1 cellular context compared by ENCODE assay signal in the genomic region with DNA sequence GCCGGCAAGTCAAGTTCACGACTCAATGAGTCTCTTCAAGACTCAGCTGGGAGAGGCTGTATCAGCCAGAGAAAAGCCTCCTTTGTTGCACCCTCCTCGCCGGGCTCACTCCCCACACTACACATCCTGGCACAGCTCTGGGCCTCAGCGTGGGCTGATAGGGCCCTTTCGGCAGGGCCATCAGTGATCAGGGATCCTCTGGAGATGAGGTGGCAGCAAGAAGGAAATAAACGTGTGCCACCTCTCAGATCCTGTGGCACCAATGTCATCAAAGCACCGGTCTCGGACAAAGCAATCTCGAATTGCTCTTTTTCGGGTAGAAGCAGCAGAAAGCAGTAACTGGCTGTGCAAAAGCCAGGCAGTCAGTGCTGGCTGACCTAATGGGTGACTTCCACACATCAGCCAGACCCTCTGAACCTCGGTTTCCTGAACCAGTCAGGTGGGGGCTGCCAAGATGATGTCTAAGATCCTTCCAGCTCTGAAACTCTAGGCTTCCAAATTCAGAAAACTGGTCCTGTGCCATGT.
TF ChIP-seq lines count a peak whose summit lies in the region.

No MANE protein-coding gene starts in this region.

TF ChIP-seq in GM23338, 12 proteins besides CTCF, POLR2A, EP300 and RAD21 (continued from another document):
- TF ChIP-seq, protein P1, sequence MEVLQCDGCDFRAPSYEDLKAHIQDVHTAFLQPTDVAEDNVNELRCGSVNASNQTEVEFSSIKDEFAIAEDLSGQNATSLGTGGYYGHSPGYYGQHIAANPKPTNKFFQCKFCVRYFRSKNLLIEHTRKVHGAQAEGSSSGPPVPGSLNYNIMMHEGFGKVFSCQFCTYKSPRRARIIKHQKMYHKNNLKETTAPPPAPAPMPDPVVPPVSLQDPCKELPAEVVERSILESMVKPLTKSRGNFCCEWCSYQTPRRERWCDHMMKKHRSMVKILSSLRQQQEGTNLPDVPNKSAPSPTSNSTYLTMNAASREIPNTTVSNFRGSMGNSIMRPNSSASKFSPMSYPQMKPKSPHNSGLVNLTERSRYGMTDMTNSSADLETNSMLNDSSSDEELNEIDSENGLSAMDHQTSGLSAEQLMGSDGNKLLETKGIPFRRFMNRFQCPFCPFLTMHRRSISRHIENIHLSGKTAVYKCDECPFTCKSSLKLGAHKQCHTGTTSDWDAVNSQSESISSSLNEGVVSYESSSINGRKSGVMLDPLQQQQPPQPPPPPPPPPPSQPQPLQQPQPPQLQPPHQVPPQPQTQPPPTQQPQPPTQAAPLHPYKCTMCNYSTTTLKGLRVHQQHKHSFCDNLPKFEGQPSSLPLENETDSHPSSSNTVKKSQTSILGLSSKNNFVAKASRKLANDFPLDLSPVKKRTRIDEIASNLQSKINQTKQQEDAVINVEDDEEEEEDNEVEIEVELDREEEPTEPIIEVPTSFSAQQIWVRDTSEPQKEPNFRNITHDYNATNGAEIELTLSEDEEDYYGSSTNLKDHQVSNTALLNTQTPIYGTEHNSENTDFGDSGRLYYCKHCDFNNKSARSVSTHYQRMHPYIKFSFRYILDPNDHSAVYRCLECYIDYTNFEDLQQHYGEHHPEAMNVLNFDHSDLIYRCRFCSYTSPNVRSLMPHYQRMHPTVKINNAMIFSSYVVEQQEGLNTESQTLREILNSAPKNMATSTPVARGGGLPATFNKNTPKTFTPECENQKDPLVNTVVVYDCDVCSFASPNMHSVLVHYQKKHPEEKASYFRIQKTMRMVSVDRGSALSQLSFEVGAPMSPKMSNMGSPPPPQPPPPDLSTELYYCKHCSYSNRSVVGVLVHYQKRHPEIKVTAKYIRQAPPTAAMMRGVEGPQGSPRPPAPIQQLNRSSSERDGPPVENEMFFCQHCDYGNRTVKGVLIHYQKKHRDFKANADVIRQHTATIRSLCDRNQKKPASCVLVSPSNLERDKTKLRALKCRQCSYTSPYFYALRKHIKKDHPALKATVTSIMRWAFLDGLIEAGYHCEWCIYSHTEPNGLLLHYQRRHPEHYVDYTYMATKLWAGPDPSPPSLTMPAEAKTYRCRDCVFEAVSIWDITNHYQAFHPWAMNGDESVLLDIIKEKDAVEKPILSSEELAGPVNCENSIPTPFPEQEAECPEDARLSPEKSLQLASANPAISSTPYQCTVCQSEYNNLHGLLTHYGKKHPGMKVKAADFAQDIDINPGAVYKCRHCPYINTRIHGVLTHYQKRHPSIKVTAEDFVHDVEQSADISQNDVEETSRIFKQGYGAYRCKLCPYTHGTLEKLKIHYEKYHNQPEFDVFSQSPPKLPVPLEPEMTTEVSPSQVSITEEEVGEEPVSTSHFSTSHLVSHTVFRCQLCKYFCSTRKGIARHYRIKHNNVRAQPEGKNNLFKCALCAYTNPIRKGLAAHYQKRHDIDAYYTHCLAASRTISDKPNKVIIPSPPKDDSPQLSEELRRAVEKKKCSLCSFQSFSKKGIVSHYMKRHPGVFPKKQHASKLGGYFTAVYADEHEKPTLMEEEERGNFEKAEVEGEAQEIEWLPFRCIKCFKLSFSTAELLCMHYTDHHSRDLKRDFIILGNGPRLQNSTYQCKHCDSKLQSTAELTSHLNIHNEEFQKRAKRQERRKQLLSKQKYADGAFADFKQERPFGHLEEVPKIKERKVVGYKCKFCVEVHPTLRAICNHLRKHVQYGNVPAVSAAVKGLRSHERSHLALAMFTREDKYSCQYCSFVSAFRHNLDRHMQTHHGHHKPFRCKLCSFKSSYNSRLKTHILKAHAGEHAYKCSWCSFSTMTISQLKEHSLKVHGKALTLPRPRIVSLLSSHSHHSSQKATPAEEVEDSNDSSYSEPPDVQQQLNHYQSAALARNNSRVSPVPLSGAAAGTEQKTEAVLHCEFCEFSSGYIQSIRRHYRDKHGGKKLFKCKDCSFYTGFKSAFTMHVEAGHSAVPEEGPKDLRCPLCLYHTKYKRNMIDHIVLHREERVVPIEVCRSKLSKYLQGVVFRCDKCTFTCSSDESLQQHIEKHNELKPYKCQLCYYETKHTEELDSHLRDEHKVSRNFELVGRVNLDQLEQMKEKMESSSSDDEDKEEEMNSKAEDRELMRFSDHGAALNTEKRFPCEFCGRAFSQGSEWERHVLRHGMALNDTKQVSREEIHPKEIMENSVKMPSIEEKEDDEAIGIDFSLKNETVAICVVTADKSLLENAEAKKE (CRISPR knock-in tag; IDR thresholded peaks at IDR 0.05) = no peak
- TF ChIP-seq NANOG (IDR thresholded peaks at IDR 0.05; ENCODE audit: borderline replicate concordance) (no peak), EZH2 (IDR thresholded peaks at IDR 0.05; ENCODE audit: low read depth, unreplicated experiment) (no peak), ZNF114 (CRISPR knock-in tag; IDR thresholded peaks at IDR 0.05) (no peak), JUNB (IDR thresholded peaks at IDR 0.05; ENCODE audit: unreplicated experiment) (no peak), CREB1 (CRISPR knock-in tag; IDR thresholded peaks at IDR 0.05; ENCODE audit: low read depth) (no peak), EZH2phosphoT487 (IDR thresholded peaks at IDR 0.05; ENCODE audit: unreplicated experiment) (no peak), POLR2AphosphoS5 (IDR thresholded peaks at IDR 0.05; ENCODE audit: low read depth) (no peak), ZNF331 (CRISPR knock-in tag; IDR thresholded peaks at IDR 0.05; ENCODE audit: low read depth) (no peak)
- TF ChIP-seq, protein P2, sequence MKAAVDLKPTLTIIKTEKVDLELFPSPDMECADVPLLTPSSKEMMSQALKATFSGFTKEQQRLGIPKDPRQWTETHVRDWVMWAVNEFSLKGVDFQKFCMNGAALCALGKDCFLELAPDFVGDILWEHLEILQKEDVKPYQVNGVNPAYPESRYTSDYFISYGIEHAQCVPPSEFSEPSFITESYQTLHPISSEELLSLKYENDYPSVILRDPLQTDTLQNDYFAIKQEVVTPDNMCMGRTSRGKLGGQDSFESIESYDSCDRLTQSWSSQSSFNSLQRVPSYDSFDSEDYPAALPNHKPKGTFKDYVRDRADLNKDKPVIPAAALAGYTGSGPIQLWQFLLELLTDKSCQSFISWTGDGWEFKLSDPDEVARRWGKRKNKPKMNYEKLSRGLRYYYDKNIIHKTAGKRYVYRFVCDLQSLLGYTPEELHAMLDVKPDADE (IDR thresholded peaks at IDR 0.05) = no peak
TF ChIP-seq in GM23338: peak in this region for 0.
